In genomic region chr4:4249876-4250275, GRCh38 we compare ENCODE assay signal across 24 cellular contexts. TPM values are rescaled to one million over a fixed set of nuclear protein-coding genes. Genes with fewer than 3 reads are reported as not detected.
DNase-seq lines count a peak whose midpoint lies in the region; ATAC-seq and TF ChIP-seq lines count a peak whose summit lies in the region.
"Had no signal": no experiment of that assay in that cellular context is flagged by ENCODE, and none has a peak within 500 bp of the region (broad histone marks: within the 10 kb centered on the region; RNA-seq: fewer than 3 reads in every experiment).

No MANE protein-coding gene starts in this region.

- no peak for ATAC-seq in activated naive CD8-positive, alpha-beta T cell treated with anti-CD3 and anti-CD28 coated beads, Interleukin-2, amount 50 U/mL, for 24 hours
- ATAC-seq in natural killer cell treated with Interleukin-12 subunit alpha and Interleukin-12 subunit beta and Interleukin-15 and Interleukin-18, amount 100 ng/mL, for 72 hours = no peak
- ATAC-seq in left cardiac atrium = no peak
- no peak for ATAC-seq in right lobe of liver
- ATAC-seq: A549, lower lobe of right lung had no signal

- no peak overlapping the region for H3K27ac ChIP-seq in right lobe of liver
- H3K27ac ChIP-seq: A549, BLaER1, lower lobe of right lung, parathyroid adenoma, testis had no signal

- no peak overlapping the region for H3K4me3 ChIP-seq in lower leg skin (ENCODE audit: low read depth, poor library complexity, severe bottlenecking)
- H3K4me3 ChIP-seq in right lobe of liver = no peak overlapping the region
- H3K4me3 ChIP-seq: A549, BLaER1, hepatocyte, lower lobe of right lung, sigmoid colon, testis had no signal

- TF ChIP-seq CTCF in lower leg skin (IDR thresholded peaks at IDR 0.05) (no peak), right lobe of liver (IDR thresholded peaks at IDR 0.05) (no peak)

- POLR2A ChIA-PET in activated CD4-positive, alpha-beta T cell treated with anti-CD3 and anti-CD28 coated beads, Interleukin-2, amount 10 ng/mL, durations not matched to agents 7 days and 5 days (lab: Charles Lee) = no interaction called here

- no peaks in the 10 kb centered on the region for H3K27me3 ChIP-seq in right lobe of liver
- H3K27me3 ChIP-seq: hepatocyte, sigmoid colon, testis had no signal

- no peaks in the 10 kb centered on the region for H3K9me3 Mint-ChIP-seq in activated CD4-positive, alpha-beta T cell treated with anti-CD3 and anti-CD28 coated beads, Interleukin-2, amount 10 ng/mL, durations not matched to agents 7 days and 5 days
- no peaks in the 10 kb centered on the region for H3K9me3 Mint-ChIP-seq in activated naive CD8-positive, alpha-beta T cell treated with anti-CD3 and anti-CD28 coated beads, Interleukin-2, amount 50 U/mL, for 24 hours
- H3K9me3 Mint-ChIP-seq in natural killer cell treated with Interleukin-12 subunit alpha and Interleukin-12 subunit beta and Interleukin-15 and Interleukin-18, amount 100 ng/mL, for 72 hours = no peaks in the 10 kb centered on the region

- TF ChIP-seq POLR2A in lower leg skin (IDR thresholded peaks at IDR 0.05) (no peak), right lobe of liver (IDR thresholded peaks at IDR 0.05) (no peak)

- H3K27ac Mint-ChIP-seq in activated CD4-positive, alpha-beta T cell treated with anti-CD3 and anti-CD28 coated beads, Interleukin-2, amount 10 ng/mL, durations not matched to agents 7 days and 5 days = peak overlapping the region; percentile 10
- H3K27ac Mint-ChIP-seq in activated naive CD8-positive, alpha-beta T cell treated with anti-CD3 and anti-CD28 coated beads, Interleukin-2, amount 50 U/mL, for 24 hours = no peak overlapping the region
- H3K27ac Mint-ChIP-seq in natural killer cell treated with Interleukin-12 subunit alpha and Interleukin-12 subunit beta and Interleukin-15 and Interleukin-18, amount 100 ng/mL, for 72 hours = no peak overlapping the region

- intact Hi-C loops in left cardiac atrium (cut with DNase I) = loop anchor here in 1 of 2 donors (5.0 kb wide), 1 partner anchor 87 kb away; no protein-coding TSS in a partner anchor
- intact Hi-C loops in lower leg skin (cut with DNase I; ENCODE audit: low total_unique reads) = no loop called here
- intact Hi-C loops in right lobe of liver (cut with DNase I) = loop anchor here (5.0 to 10.0 kb wide), 2 partner anchors 82 to 85 kb away; no protein-coding TSS in a partner anchor

- H3K4me3 Mint-ChIP-seq in activated CD4-positive, alpha-beta T cell treated with anti-CD3 and anti-CD28 coated beads, Interleukin-2, amount 10 ng/mL, durations not matched to agents 7 days and 5 days = peak overlapping the region; percentile 2
- H3K4me3 Mint-ChIP-seq in activated naive CD8-positive, alpha-beta T cell treated with anti-CD3 and anti-CD28 coated beads, Interleukin-2, amount 50 U/mL, for 24 hours = peak overlapping the region; percentile 15
- peak overlapping the region; percentile 15 for H3K4me3 Mint-ChIP-seq in natural killer cell treated with Interleukin-12 subunit alpha and Interleukin-12 subunit beta and Interleukin-15 and Interleukin-18, amount 100 ng/mL, for 72 hours

- H3K4me1 ChIP-seq in right lobe of liver = peaks cover 0 to 23% (median 0%) of the 10 kb centered on the region in 4 donors

- DNase-seq in activated CD4-positive, alpha-beta T cell treated with anti-CD3 and anti-CD28 coated beads, Interleukin-2, amount 10 ng/mL, durations not matched to agents 7 days and 5 days = no peak
- DNase-seq in activated CD4-positive, alpha-beta T cell treated with anti-CD3 and anti-CD28 coated beads for 48 hours = no peak
- DNase-seq in DMS79 (lab: John Stamatoyannopoulos, UW) (peak; percentile 75), left cardiac atrium (no peak), lower leg skin (ENCODE audit: low spot score in 2 of 2) (no peak), right lobe of liver (no peak)
- no peak for DNase-seq in activated naive CD8-positive, alpha-beta T cell treated with anti-CD3 and anti-CD28 coated beads, Interleukin-2, amount 50 U/mL, for 24 hours
- DNase-seq in natural killer cell treated with Interleukin-12 subunit alpha and Interleukin-12 subunit beta and Interleukin-15 and Interleukin-18, amount 100 ng/mL, for 72 hours (ENCODE audit: low spot score) = no peak
- DNase-seq: activated effector memory CD4-positive, alpha-beta T cell treated with Interleukin-2 at 50 U/mL for 16 hours; central memory CD4-positive, alpha-beta T cell; GF-D8; GM23248; lower lobe of right lung; SHP77; sigmoid colon; testis had no signal

- peaks cover 28% of the 10 kb centered on the region for H3K4me1 Mint-ChIP-seq in activated CD4-positive, alpha-beta T cell treated with anti-CD3 and anti-CD28 coated beads, Interleukin-2, amount 10 ng/mL, durations not matched to agents 7 days and 5 days
- peaks cover 28% of the 10 kb centered on the region for H3K4me1 Mint-ChIP-seq in activated naive CD8-positive, alpha-beta T cell treated with anti-CD3 and anti-CD28 coated beads, Interleukin-2, amount 50 U/mL, for 24 hours
- peaks cover 21 to 30% of the 10 kb centered on the region in 2 donors for H3K4me1 Mint-ChIP-seq in natural killer cell treated with Interleukin-12 subunit alpha and Interleukin-12 subunit beta and Interleukin-15 and Interleukin-18, amount 100 ng/mL, for 72 hours (ENCODE audit: low read depth in 2 of 2)

- peaks cover 2% of the 10 kb centered on the region for H3K27me3 Mint-ChIP-seq in activated CD4-positive, alpha-beta T cell treated with anti-CD3 and anti-CD28 coated beads, Interleukin-2, amount 10 ng/mL, durations not matched to agents 7 days and 5 days
- H3K27me3 Mint-ChIP-seq in activated naive CD8-positive, alpha-beta T cell treated with anti-CD3 and anti-CD28 coated beads, Interleukin-2, amount 50 U/mL, for 24 hours = no peaks in the 10 kb centered on the region
- no peaks in the 10 kb centered on the region for H3K27me3 Mint-ChIP-seq in natural killer cell treated with Interleukin-12 subunit alpha and Interleukin-12 subunit beta and Interleukin-15 and Interleukin-18, amount 100 ng/mL, for 72 hours

- peaks cover 0 to 13% (median 6%) of the 10 kb centered on the region in 4 donors for H3K36me3 ChIP-seq in right lobe of liver

- peaks cover 10% of the 10 kb centered on the region for H3K36me3 Mint-ChIP-seq in activated CD4-positive, alpha-beta T cell treated with anti-CD3 and anti-CD28 coated beads, Interleukin-2, amount 10 ng/mL, durations not matched to agents 7 days and 5 days (ENCODE audit: low read depth)
- H3K36me3 Mint-ChIP-seq in activated naive CD8-positive, alpha-beta T cell treated with anti-CD3 and anti-CD28 coated beads, Interleukin-2, amount 50 U/mL, for 24 hours (ENCODE audit: low read depth) = peaks cover 14% of the 10 kb centered on the region
- H3K36me3 Mint-ChIP-seq in natural killer cell treated with Interleukin-12 subunit alpha and Interleukin-12 subunit beta and Interleukin-15 and Interleukin-18, amount 100 ng/mL, for 72 hours = peaks cover 12% of the 10 kb centered on the region

- no peaks in the 10 kb centered on the region for H3K9me3 ChIP-seq in right lobe of liver
- H3K9me3 ChIP-seq: A549, lower lobe of right lung, sigmoid colon, testis had no signal

- WGBS in lower leg skin, 2 donors = 82 to 84% methylated on average over 7 of the region's 7 CpGs
- 83% methylated on average over 5 of the region's 7 CpGs for WGBS in right lobe of liver (ENCODE audit: insufficient coverage, low coverage, low lambda C conversion rate, missing lambda C conversion rate)

- CTCF ChIA-PET in activated CD4-positive, alpha-beta T cell treated with anti-CD3 and anti-CD28 coated beads, Interleukin-2, amount 10 ng/mL, durations not matched to agents 7 days and 5 days (lab: Charles Lee) = interaction anchor here (0.6 to 2.4 kb wide), 3 partner anchors 20 to 310 kb away, joined by 3 to 8 read pairs (median 4); no protein-coding TSS in a partner anchor

RNA-seq across cellular contexts. Expression of gene TMEM128, which starts 1.9 kb away (rescaled TPM):
- total RNA-seq in activated CD4-positive, alpha-beta T cell treated with anti-CD3 and anti-CD28 coated beads, Interleukin-2, amount 10 ng/mL, durations not matched to agents 7 days and 5 days = 10 to 100 TPM; 17.7 to 17.8 TPM
- total RNA-seq in natural killer cell treated with Interleukin-12 subunit alpha and Interleukin-12 subunit beta and Interleukin-15 and Interleukin-18, amount 100 ng/mL, for 72 hours = 10 to 100 TPM; 15.0 to 21.2 TPM
- total RNA-seq in left cardiac atrium = 10 to 100 TPM; 13.5 to 14.8 TPM
- 10 to 100 TPM; 19.5 to 24.5 (median 20.6) TPM for total RNA-seq in lower leg skin
- 1 to 10 TPM; 4.8 to 7.6 (median 6.1) TPM for total RNA-seq in right lobe of liver

RNA-seq across cellular contexts. Expression of gene OTOP1, which starts 23.1 kb away (rescaled TPM):
- not detected for total RNA-seq in activated CD4-positive, alpha-beta T cell treated with anti-CD3 and anti-CD28 coated beads, Interleukin-2, amount 10 ng/mL, durations not matched to agents 7 days and 5 days
- total RNA-seq in natural killer cell treated with Interleukin-12 subunit alpha and Interleukin-12 subunit beta and Interleukin-15 and Interleukin-18, amount 100 ng/mL, for 72 hours = not detected
- total RNA-seq in left cardiac atrium (not detected), lower leg skin (under 1 TPM in 2 of 4 donors, not detected in 2; 0.23 to 0.37 TPM), right lobe of liver (not detected)
- total RNA-seq: activated CD8-positive, alpha-beta memory T cell treated with anti-CD3 and anti-CD28 coated beads for 36 hours; dermis microvascular lymphatic vessel endothelial cell; fibroblast of villous mesenchyme; GM23248; hepatocyte; lower lobe of right lung; sigmoid colon; T-helper 2 cell treated with Interferon-gamma antibody and Interleukin-4, amounts not matched to agents 100 ng/mL and 5 ng/mL, for 36 hours had no signal

RNA-seq across cellular contexts. Expression of gene LYAR, which starts 40.1 kb away (rescaled TPM):
- total RNA-seq in activated CD4-positive, alpha-beta T cell treated with anti-CD3 and anti-CD28 coated beads, Interleukin-2, amount 10 ng/mL, durations not matched to agents 7 days and 5 days = 10 to 100 TPM; 25.9 to 28.1 TPM
- 10 to 100 TPM; 39.1 to 59.7 TPM for total RNA-seq in natural killer cell treated with Interleukin-12 subunit alpha and Interleukin-12 subunit beta and Interleukin-15 and Interleukin-18, amount 100 ng/mL, for 72 hours
- total RNA-seq in left cardiac atrium = 10 to 100 TPM in 1 of 2 donors, 1 to 10 TPM in 1; 9.4 to 15.2 TPM
- 10 to 100 TPM in 2 of 4 donors, 1 to 10 TPM in 2; 5.9 to 13.2 (median 10.0) TPM for total RNA-seq in lower leg skin
- 1 to 10 TPM; 2.6 to 8.9 (median 5.2) TPM for total RNA-seq in right lobe of liver

RNA-seq across cellular contexts. Expression of gene ZBTB49, which starts 40.2 kb away (rescaled TPM):
- total RNA-seq in activated CD4-positive, alpha-beta T cell treated with anti-CD3 and anti-CD28 coated beads, Interleukin-2, amount 10 ng/mL, durations not matched to agents 7 days and 5 days = 1 to 10 TPM; 7.9 to 8.3 TPM
- 1 to 10 TPM; 8.4 to 8.7 TPM for total RNA-seq in natural killer cell treated with Interleukin-12 subunit alpha and Interleukin-12 subunit beta and Interleukin-15 and Interleukin-18, amount 100 ng/mL, for 72 hours
- total RNA-seq in left cardiac atrium = 1 to 10 TPM; 3.0 to 6.1 TPM
- total RNA-seq in lower leg skin = 10 to 100 TPM in 1 of 4 donors, 1 to 10 TPM in 3; 4.9 to 29.5 (median 6.9) TPM
- total RNA-seq in right lobe of liver = 1 to 10 TPM; 1.4 to 3.3 (median 2.5) TPM
